1 cellular context compared by ENCODE assay signal in genomic region chr2:222318026-222318711, GRCh38.
TF ChIP-seq lines count a peak whose summit lies in the region.

No MANE protein-coding gene starts in this region.

TF ChIP-seq in H1, 55 proteins besides CTCF, POLR2A, EP300 and RAD21 (continued from another document):
- TF ChIP-seq, protein P1, sequence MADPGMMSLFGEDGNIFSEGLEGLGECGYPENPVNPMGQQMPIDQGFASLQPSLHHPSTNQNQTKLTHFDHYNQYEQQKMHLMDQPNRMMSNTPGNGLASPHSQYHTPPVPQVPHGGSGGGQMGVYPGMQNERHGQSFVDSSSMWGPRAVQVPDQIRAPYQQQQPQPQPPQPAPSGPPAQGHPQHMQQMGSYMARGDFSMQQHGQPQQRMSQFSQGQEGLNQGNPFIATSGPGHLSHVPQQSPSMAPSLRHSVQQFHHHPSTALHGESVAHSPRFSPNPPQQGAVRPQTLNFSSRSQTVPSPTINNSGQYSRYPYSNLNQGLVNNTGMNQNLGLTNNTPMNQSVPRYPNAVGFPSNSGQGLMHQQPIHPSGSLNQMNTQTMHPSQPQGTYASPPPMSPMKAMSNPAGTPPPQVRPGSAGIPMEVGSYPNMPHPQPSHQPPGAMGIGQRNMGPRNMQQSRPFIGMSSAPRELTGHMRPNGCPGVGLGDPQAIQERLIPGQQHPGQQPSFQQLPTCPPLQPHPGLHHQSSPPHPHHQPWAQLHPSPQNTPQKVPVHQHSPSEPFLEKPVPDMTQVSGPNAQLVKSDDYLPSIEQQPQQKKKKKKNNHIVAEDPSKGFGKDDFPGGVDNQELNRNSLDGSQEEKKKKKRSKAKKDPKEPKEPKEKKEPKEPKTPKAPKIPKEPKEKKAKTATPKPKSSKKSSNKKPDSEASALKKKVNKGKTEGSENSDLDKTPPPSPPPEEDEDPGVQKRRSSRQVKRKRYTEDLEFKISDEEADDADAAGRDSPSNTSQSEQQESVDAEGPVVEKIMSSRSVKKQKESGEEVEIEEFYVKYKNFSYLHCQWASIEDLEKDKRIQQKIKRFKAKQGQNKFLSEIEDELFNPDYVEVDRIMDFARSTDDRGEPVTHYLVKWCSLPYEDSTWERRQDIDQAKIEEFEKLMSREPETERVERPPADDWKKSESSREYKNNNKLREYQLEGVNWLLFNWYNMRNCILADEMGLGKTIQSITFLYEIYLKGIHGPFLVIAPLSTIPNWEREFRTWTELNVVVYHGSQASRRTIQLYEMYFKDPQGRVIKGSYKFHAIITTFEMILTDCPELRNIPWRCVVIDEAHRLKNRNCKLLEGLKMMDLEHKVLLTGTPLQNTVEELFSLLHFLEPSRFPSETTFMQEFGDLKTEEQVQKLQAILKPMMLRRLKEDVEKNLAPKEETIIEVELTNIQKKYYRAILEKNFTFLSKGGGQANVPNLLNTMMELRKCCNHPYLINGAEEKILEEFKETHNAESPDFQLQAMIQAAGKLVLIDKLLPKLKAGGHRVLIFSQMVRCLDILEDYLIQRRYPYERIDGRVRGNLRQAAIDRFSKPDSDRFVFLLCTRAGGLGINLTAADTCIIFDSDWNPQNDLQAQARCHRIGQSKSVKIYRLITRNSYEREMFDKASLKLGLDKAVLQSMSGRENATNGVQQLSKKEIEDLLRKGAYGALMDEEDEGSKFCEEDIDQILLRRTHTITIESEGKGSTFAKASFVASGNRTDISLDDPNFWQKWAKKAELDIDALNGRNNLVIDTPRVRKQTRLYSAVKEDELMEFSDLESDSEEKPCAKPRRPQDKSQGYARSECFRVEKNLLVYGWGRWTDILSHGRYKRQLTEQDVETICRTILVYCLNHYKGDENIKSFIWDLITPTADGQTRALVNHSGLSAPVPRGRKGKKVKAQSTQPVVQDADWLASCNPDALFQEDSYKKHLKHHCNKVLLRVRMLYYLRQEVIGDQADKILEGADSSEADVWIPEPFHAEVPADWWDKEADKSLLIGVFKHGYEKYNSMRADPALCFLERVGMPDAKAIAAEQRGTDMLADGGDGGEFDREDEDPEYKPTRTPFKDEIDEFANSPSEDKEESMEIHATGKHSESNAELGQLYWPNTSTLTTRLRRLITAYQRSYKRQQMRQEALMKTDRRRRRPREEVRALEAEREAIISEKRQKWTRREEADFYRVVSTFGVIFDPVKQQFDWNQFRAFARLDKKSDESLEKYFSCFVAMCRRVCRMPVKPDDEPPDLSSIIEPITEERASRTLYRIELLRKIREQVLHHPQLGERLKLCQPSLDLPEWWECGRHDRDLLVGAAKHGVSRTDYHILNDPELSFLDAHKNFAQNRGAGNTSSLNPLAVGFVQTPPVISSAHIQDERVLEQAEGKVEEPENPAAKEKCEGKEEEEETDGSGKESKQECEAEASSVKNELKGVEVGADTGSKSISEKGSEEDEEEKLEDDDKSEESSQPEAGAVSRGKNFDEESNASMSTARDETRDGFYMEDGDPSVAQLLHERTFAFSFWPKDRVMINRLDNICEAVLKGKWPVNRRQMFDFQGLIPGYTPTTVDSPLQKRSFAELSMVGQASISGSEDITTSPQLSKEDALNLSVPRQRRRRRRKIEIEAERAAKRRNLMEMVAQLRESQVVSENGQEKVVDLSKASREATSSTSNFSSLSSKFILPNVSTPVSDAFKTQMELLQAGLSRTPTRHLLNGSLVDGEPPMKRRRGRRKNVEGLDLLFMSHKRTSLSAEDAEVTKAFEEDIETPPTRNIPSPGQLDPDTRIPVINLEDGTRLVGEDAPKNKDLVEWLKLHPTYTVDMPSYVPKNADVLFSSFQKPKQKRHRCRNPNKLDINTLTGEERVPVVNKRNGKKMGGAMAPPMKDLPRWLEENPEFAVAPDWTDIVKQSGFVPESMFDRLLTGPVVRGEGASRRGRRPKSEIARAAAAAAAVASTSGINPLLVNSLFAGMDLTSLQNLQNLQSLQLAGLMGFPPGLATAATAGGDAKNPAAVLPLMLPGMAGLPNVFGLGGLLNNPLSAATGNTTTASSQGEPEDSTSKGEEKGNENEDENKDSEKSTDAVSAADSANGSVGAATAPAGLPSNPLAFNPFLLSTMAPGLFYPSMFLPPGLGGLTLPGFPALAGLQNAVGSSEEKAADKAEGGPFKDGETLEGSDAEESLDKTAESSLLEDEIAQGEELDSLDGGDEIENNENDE (IDR thresholded peaks at IDR 0.05; ENCODE audit: insufficient replicate concordance, low read length): no peak
- TF ChIP-seq ATF3 (IDR thresholded peaks at IDR 0.05; ENCODE audit: insufficient read depth, low read depth, low read length): no peak
- no peak for TF ChIP-seq GTF2F1 (IDR thresholded peaks at IDR 0.05; ENCODE audit: borderline replicate concordance, low read depth, low read length)
- TF ChIP-seq SAP30 (IDR thresholded peaks at IDR 0.05; ENCODE audit: insufficient read depth, insufficient replicate concordance, low read length): peak; percentile 36
- TF ChIP-seq TCF12 (IDR thresholded peaks at IDR 0.05; ENCODE audit: low read depth, low read length): peak; percentile 65; the same call in 1 of the 2 replicates
- peak; percentile 80 for TF ChIP-seq ASH2L (IDR thresholded peaks at IDR 0.05; ENCODE audit: low read length)
- TF ChIP-seq ZNF274 (IDR thresholded peaks at IDR 0.05; ENCODE audit: borderline replicate concordance, extremely low read depth, low read length): no peak
- TF ChIP-seq KDM4A (IDR thresholded peaks at IDR 0.05; ENCODE audit: low read depth, low read length, severe bottlenecking): peak; percentile 11
- peak; percentile 36 for TF ChIP-seq NRF1 (IDR thresholded peaks at IDR 0.05; ENCODE audit: low read depth, low read length)
- TF ChIP-seq TAF7 (optimal IDR thresholded peaks at IDR 0.05; ENCODE audit: borderline replicate concordance, low read depth, low read length): no peak
- TF ChIP-seq, protein P2, sequence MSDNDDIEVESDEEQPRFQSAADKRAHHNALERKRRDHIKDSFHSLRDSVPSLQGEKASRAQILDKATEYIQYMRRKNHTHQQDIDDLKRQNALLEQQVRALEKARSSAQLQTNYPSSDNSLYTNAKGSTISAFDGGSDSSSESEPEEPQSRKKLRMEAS (IDR thresholded peaks at IDR 0.05): peak; percentile 79; the same call in 1 of the 2 replicates
- no peak for TF ChIP-seq SP2 (IDR thresholded peaks at IDR 0.05; ENCODE audit: low read length)
- no peak for TF ChIP-seq USF2 (IDR thresholded peaks at IDR 0.05; ENCODE audit: low read length)
- TF ChIP-seq BCL11A (IDR thresholded peaks at IDR 0.05; ENCODE audit: low read depth in 2 of 2, low read length in 2 of 2): no peak
- TF ChIP-seq JUND (IDR thresholded peaks at IDR 0.05; ENCODE audit: low read length): no peak
- no peak for TF ChIP-seq RNF2 (IDR thresholded peaks at IDR 0.05; ENCODE audit: borderline replicate concordance, low read depth, low read length, missing control alignments, poor library complexity, severe bottlenecking)
- no peak for TF ChIP-seq SP1 (IDR thresholded peaks at IDR 0.05; ENCODE audit: low read depth, low read length)
- TF ChIP-seq GABPA (IDR thresholded peaks at IDR 0.05; ENCODE audit: borderline replicate concordance, insufficient read depth, low read length): no peak
- TF ChIP-seq RBBP5 (IDR thresholded peaks at IDR 0.05; ENCODE audit: borderline replicate concordance, low read depth, low read length): peak; percentile 86
- no peak for TF ChIP-seq CHD2 (IDR thresholded peaks at IDR 0.05; ENCODE audit: low read length)
- no peak for TF ChIP-seq SRF (IDR thresholded peaks at IDR 0.05; ENCODE audit: low read depth, low read length)
- TF ChIP-seq HDAC6 (IDR thresholded peaks at IDR 0.05; ENCODE audit: low read depth, low read length): no peak
- TF ChIP-seq POLR2AphosphoS5 (IDR thresholded peaks at IDR 0.05; ENCODE audit: low read depth, low read length): no peak
- no peak for TF ChIP-seq TAF1 (IDR thresholded peaks at IDR 0.05; ENCODE audit: low read depth, low read length)
- TF ChIP-seq, protein P3, sequence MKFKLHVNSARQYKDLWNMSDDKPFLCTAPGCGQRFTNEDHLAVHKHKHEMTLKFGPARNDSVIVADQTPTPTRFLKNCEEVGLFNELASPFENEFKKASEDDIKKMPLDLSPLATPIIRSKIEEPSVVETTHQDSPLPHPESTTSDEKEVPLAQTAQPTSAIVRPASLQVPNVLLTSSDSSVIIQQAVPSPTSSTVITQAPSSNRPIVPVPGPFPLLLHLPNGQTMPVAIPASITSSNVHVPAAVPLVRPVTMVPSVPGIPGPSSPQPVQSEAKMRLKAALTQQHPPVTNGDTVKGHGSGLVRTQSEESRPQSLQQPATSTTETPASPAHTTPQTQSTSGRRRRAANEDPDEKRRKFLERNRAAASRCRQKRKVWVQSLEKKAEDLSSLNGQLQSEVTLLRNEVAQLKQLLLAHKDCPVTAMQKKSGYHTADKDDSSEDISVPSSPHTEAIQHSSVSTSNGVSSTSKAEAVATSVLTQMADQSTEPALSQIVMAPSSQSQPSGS (IDR thresholded peaks at IDR 0.05; ENCODE audit: low read length): no peak
- no peak for TF ChIP-seq JUN (IDR thresholded peaks at IDR 0.05; ENCODE audit: low read depth, low read length)
- no peak for TF ChIP-seq CBX5 (IDR thresholded peaks at IDR 0.05; ENCODE audit: low read depth, low read length)
- no peak for TF ChIP-seq PHF8 (conservative IDR thresholded peaks at IDR 0.05; ENCODE audit: low read depth, low read length)
- 0 out of 4 replicates have a peak, but pooled peaks have one; percentile 42 to 63 for TF ChIP-seq SIN3A (conservative IDR thresholded peaks at IDR 0.05 in 1 of 2, IDR thresholded peaks at IDR 0.05 in 1 of 2; ENCODE audit: low read depth in 1 of 2, low read length in 2 of 2)
- TF ChIP-seq POU5F1 (IDR thresholded peaks at IDR 0.05; ENCODE audit: low read depth, low read length): no peak
- TF ChIP-seq HDAC2 (IDR thresholded peaks at IDR 0.05; ENCODE audit: borderline replicate concordance in 1 of 2, low read depth in 2 of 2, low read length in 2 of 2): peak; percentile 25 to 67; a peak in 1 of 4 replicates
- peak; percentile 89 for TF ChIP-seq SUZ12 (IDR thresholded peaks at IDR 0.05; ENCODE audit: low read length)
- TF ChIP-seq SIX5 (IDR thresholded peaks at IDR 0.05; ENCODE audit: low read depth, low read length): no peak
- TF ChIP-seq EZH2 (IDR thresholded peaks at IDR 0.05; ENCODE audit: low read depth, low read length, severe bottlenecking): peak; percentile 78
- no peak for TF ChIP-seq MAFK (IDR thresholded peaks at IDR 0.05; ENCODE audit: low read depth, low read length)
- TF ChIP-seq CREB1 (IDR thresholded peaks at IDR 0.05): no peak
- peak; percentile 59 for TF ChIP-seq YY1 (IDR thresholded peaks at IDR 0.05; ENCODE audit: low read depth, low read length)
- no peak for TF ChIP-seq TEAD4 (IDR thresholded peaks at IDR 0.05; ENCODE audit: low read depth, low read length)
- TF ChIP-seq CBX8 (IDR thresholded peaks at IDR 0.05; ENCODE audit: borderline replicate concordance, low read depth, low read length): no peak
- no peak for TF ChIP-seq KDM5A (IDR thresholded peaks at IDR 0.05; ENCODE audit: low read length)
- no peak for TF ChIP-seq SP4 (IDR thresholded peaks at IDR 0.05; ENCODE audit: low read length)
- TF ChIP-seq BRCA1 (IDR thresholded peaks at IDR 0.05; ENCODE audit: low read depth, low read length): no peak
- TF ChIP-seq CEBPB (IDR thresholded peaks at IDR 0.05; ENCODE audit: low read depth, low read length): no peak
- TF ChIP-seq CTBP2 (IDR thresholded peaks at IDR 0.05; ENCODE audit: borderline replicate concordance, insufficient read depth, insufficient read length, low read length): peak; percentile 98
- TF ChIP-seq RFX5 (IDR thresholded peaks at IDR 0.05; ENCODE audit: borderline replicate concordance, low read depth, low read length): no peak
- no peak for TF ChIP-seq KDM1A (IDR thresholded peaks at IDR 0.05; ENCODE audit: borderline replicate concordance, low read length)
- no peak for TF ChIP-seq SIRT6 (IDR thresholded peaks at IDR 0.05; ENCODE audit: low read length)
- TF ChIP-seq RXRA (IDR thresholded peaks at IDR 0.05; ENCODE audit: insufficient read depth, low read depth, low read length): no peak
- TF ChIP-seq TBP (IDR thresholded peaks at IDR 0.05; ENCODE audit: low read depth, low read length): no peak
TF ChIP-seq in H1: peak in this region for 14.
